In the genomic region with DNA sequence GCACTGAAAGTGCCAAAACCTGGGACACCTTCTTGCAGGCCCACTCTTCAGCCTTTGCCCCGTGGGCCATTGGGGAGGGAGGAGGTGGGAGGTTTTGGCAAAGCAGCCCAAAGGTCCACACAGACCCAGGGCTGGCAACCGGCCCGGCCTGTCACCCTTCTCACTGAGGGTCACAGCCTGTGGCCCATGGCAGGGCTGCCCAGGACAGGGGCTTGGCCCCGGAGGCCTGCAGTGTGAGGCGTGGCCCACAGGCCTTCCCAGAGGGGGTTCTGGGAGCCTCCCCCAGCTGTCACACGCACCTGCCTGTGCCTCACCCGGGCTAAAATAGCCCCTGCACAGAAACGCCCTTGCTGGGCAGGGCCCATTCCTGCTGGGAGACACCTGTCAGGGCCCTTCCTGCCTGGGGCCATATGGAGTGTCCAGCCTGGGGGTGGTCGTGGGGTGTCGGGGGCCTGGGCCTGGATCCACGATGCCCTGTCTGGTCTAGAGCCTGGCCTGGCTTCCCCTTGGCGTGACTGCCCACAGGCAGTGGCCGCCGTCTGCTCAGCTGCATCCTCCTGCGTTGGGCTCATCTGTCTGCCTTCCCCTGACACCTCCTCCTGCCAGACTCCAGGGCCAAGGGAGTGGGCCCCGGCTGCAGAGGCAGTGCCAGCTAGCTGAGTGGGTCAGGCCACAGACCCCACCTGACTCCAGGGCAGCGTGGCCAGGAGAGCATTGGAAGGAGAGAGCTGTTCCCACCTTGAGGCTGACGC, we compare ENCODE assay signal across 25 cellular contexts. TPM values are rescaled to one million over a fixed set of nuclear protein-coding genes. Genes with fewer than 3 reads are reported as not detected.
DNase-seq lines count a peak whose midpoint lies in the region; ATAC-seq and TF ChIP-seq lines count a peak whose summit lies in the region.
"Had no signal": no experiment of that assay in that cellular context is flagged by ENCODE, and none has a peak within 500 bp of the region (broad histone marks: within the 10 kb centered on the region; RNA-seq: fewer than 3 reads in every experiment).

No MANE protein-coding gene starts in this region.

- H3K27ac ChIP-seq in BLaER1 = no peak overlapping the region
- no peak overlapping the region for H3K27ac ChIP-seq in IMR-90 (ENCODE audit: insufficient read depth, low read length)
- H3K27ac ChIP-seq in heart right ventricle = peak overlapping the region in 8 of 10 donors; percentile 25 to 66 (median 53)
- H3K27ac ChIP-seq in lower lobe of right lung = no peak overlapping the region
- H3K27ac ChIP-seq: body of pancreas, C4-2B, tibial artery had no signal

- no peak overlapping the region for H2BK20ac ChIP-seq in IMR-90 (ENCODE audit: low read depth, low read length)

- H4K20me1 ChIP-seq in BLaER1 (peaks cover 100% of the 10 kb centered on the region), IMR-90 (ENCODE audit: insufficient read depth, low read length) (peaks cover 64% of the 10 kb centered on the region)

- POLR2A ChIA-PET in IMR-90 (lab: Charles Lee; ENCODE audit: unreplicated experiment) = no interaction called here

- no peak overlapping the region for H4K91ac ChIP-seq in IMR-90 (ENCODE audit: insufficient read depth, low read depth, low read length)

- H2BK15ac ChIP-seq in IMR-90 (ENCODE audit: low read depth, low read length) = no peak overlapping the region

- no peak overlapping the region for H4K5ac ChIP-seq in IMR-90 (ENCODE audit: low read depth, low read length)

- H3K27me3 ChIP-seq in BLaER1 (no peaks in the 10 kb centered on the region), IMR-90 (ENCODE audit: control insufficient read depth, insufficient read depth, low read length) (no peaks in the 10 kb centered on the region), heart right ventricle (no peaks in the 10 kb centered on the region), lower lobe of right lung (ENCODE audit: low read depth) (no peaks in the 10 kb centered on the region)
- H3K27me3 ChIP-seq: body of pancreas, tibial artery had no signal

- peaks cover 11 to 75% of the 10 kb centered on the region in 2 experiments for H3K79me1 ChIP-seq in IMR-90 (ENCODE audit: low read depth in 1 of 2, low read length in 2 of 2)

- H2BK5ac ChIP-seq in IMR-90 (ENCODE audit: low read depth, low read length, poor library complexity, severe bottlenecking) = no peak overlapping the region

- H3K9me1 ChIP-seq in IMR-90 (ENCODE audit: insufficient read depth, low read length) = peaks cover 9% of the 10 kb centered on the region; the same call in 1 of the 2 replicates

- H3K23ac ChIP-seq in IMR-90 (ENCODE audit: low read depth, low read length) = no peak overlapping the region

- H2AK5ac ChIP-seq in IMR-90 (ENCODE audit: low read depth, low read length) = no peak overlapping the region

- no peak overlapping the region for H2AFZ ChIP-seq in IMR-90 (replicated peaks; ENCODE audit: low read length, poor library complexity)

- H2BK120ac ChIP-seq in IMR-90 (ENCODE audit: low read depth, low read length) = no peak overlapping the region

- CTCF ChIA-PET in IMR-90 (lab: Yijun Ruan, JAX) = no interaction called here

- H3K36me3 ChIP-seq in BLaER1 (peaks cover 22% of the 10 kb centered on the region; the same call in 1 of the 2 replicates), IMR-90 (ENCODE audit: control insufficient read depth, insufficient read depth, low read length) (no peaks in the 10 kb centered on the region), heart right ventricle (no peaks in the 10 kb centered on the region), lower lobe of right lung (no peaks in the 10 kb centered on the region)
- H3K36me3 ChIP-seq: tibial artery had no signal

- H3K9ac ChIP-seq in BLaER1 (peak overlapping the region; percentile 13; the same call in 1 of the 2 replicates), IMR-90 (ENCODE audit: low read depth, low read length) (no peak overlapping the region)

- H3K4me2 ChIP-seq in BLaER1 (peak overlapping the region; percentile 93), IMR-90 (ENCODE audit: low read depth, low read length) (no peak overlapping the region)

- H3K4me1 ChIP-seq in BLaER1 (peaks cover 98% of the 10 kb centered on the region), IMR-90 (ENCODE audit: control insufficient read depth, insufficient read depth, low read length) (peaks cover 5% of the 10 kb centered on the region; the same call in 1 of the 2 replicates), heart right ventricle (peaks cover 36 to 99% (median 78%) of the 10 kb centered on the region in 9 donors), lower lobe of right lung (peaks cover 62% of the 10 kb centered on the region)

- no peak for TF ChIP-seq RAD21 in IMR-90 (IDR thresholded peaks at IDR 0.05; ENCODE audit: low read length)

- TF ChIP-seq CTCF in IMR-90 (conservative IDR thresholded peaks at IDR 0.05; ENCODE audit: low read depth, low read length) (no peak), heart right ventricle (IDR thresholded peaks at IDR 0.05) (no peak), lower lobe of right lung (IDR thresholded peaks at IDR 0.05) (no peak)

- no peak overlapping the region for H3K18ac ChIP-seq in IMR-90 (ENCODE audit: low read depth, low read length)

- ATAC-seq in IMR-90 (ENCODE audit: low read depth) (no peak), heart right ventricle (peak in 3 of 8 donors; percentile 5 to 16 (median 10)), lower lobe of right lung (no peak)
- ATAC-seq: activated CD8-positive, alpha-beta T cell treated with anti-CD3 and anti-CD28 coated beads for 36 hours; body of pancreas had no signal

- H3K14ac ChIP-seq in IMR-90 (replicated peaks; ENCODE audit: low read depth, low read length) = no peak overlapping the region

- 74% methylated on average over 8 of the region's 18 CpGs; no CpG with 5 or more reads in 1 of the 2 experiments for WGBS in IMR-90 (ENCODE audit: extremely low coverage in 2 of 2, insufficient read length in 1 of 2), 2 experiments
- 47 to 56% methylated on average over 18 of the region's 18 CpGs for WGBS in heart right ventricle, 2 donors

- H3K4me3 ChIP-seq in BLaER1 (no peak overlapping the region), IMR-90 (ENCODE audit: insufficient read depth, low read depth, low read length) (no peak overlapping the region), heart right ventricle (no peak overlapping the region), lower lobe of right lung (no peak overlapping the region)
- H3K4me3 ChIP-seq: body of pancreas, tibial artery had no signal

- peak overlapping the region; percentile 3 for H2AK9ac ChIP-seq in IMR-90 (replicated peaks; ENCODE audit: low read depth, low read length, poor library complexity)

- no peak overlapping the region for H3K56ac ChIP-seq in IMR-90 (ENCODE audit: extremely low read depth, insufficient read depth, low read length)

- BruUV-seq in IMR-90 (replicated peaks; lab: Mats Ljungman, UMichigan) = no TSS peak

- H3K4ac ChIP-seq in IMR-90 (ENCODE audit: low read depth, low read length) = no peak overlapping the region

- DNase-seq in IMR-90 (no peak), heart right ventricle (no peak), lower lobe of right lung (peak; percentile 27), DMS79 treated with DMSO at 0.1 percent for 48 hours (lab: John Stamatoyannopoulos, UW) (no peak), GM03348 (ENCODE audit: low spot score) (no peak), NCI-H1436 (lab: John Stamatoyannopoulos, UW) (no peak), NCI-H1105 treated with DMSO at 0.1 percent for 48 hours (lab: John Stamatoyannopoulos, UW) (no peak)
- DNase-seq: activated CD4-positive, CD25-positive, alpha-beta regulatory T cell treated with anti-CD3 and anti-CD28 coated beads, Interleukin-2, amount 50 U/mL, for 72 hours; activated CD8-positive, alpha-beta T cell treated with anti-CD3 and anti-CD28 coated beads for 36 hours; activated effector memory CD4-positive, alpha-beta T cell treated with Interleukin-2 at 50 U/mL for 16 hours; endodermal cell; Karpas-422; mesenchymal stem cell; naive B cell; NCI-H2029 treated with DMSO at 0.1 percent for 48 hours; NCI-H226; NCI-H82; occipital lobe; retina; stimulated activated naive CD4-positive, alpha-beta T cell treated with Interleukin-2 at 50 U/mL for 16 hours; T-cell; tibial artery had no signal

- in situ Hi-C loops in IMR-90 (cut with MboI; ENCODE audit: low sequenced_read_pairs) = no loop called here

- H4K8ac ChIP-seq in IMR-90 (ENCODE audit: low read depth in 2 of 2, low read length in 2 of 2) = no peak overlapping the region

- dilution Hi-C loops in IMR-90 (cut with HindIII; ENCODE audit: low sequenced_read_pairs, unreplicated experiment) = no loop called here

- TF ChIP-seq POLR2A in IMR-90 (IDR thresholded peaks at IDR 0.05; ENCODE audit: low read depth, low read length) = no peak

- intact Hi-C loops in IMR-90 (cut with micrococcal nuclease) (no loop called here), heart right ventricle (cut with DNase I) (no loop called here), lower lobe of right lung (cut with DNase I) (no loop called here)

- H3K9me3 ChIP-seq in BLaER1 (peaks cover 13% of the 10 kb centered on the region), IMR-90 (ENCODE audit: control insufficient read depth, insufficient read depth, low read length) (no peaks in the 10 kb centered on the region; the same call in 1 of the 2 replicates), heart right ventricle (no peaks in the 10 kb centered on the region), lower lobe of right lung (no peaks in the 10 kb centered on the region)
- H3K9me3 ChIP-seq: body of pancreas, tibial artery had no signal

TF ChIP-seq in IMR-90, 13 proteins besides CTCF, POLR2A, EP300 and RAD21 (continues in another document):
- TF ChIP-seq, protein P1, sequence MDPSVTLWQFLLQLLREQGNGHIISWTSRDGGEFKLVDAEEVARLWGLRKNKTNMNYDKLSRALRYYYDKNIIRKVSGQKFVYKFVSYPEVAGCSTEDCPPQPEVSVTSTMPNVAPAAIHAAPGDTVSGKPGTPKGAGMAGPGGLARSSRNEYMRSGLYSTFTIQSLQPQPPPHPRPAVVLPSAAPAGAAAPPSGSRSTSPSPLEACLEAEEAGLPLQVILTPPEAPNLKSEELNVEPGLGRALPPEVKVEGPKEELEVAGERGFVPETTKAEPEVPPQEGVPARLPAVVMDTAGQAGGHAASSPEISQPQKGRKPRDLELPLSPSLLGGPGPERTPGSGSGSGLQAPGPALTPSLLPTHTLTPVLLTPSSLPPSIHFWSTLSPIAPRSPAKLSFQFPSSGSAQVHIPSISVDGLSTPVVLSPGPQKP (IDR thresholded peaks at IDR 0.05; ENCODE audit: borderline replicate concordance, low read depth, low read length) = no peak

RNA-seq across cellular contexts. Expression of a gene that starts 19.2 kb away (rescaled TPM):
- 15.3 and 15.6 TPM in 2 replicates for total RNA-seq in IMR-90 (2012; rRNA removed)
- 32.2 and 35.1 TPM in 2 replicates for polyA plus RNA-seq in IMR-90 (2012; rRNA removed)
- 21.8 and 38.1 TPM in 2 replicates for polyA plus RNA-seq in IMR-90 (2012; cell fraction: cytosol; rRNA removed)
- 145 and 229 TPM in 2 replicates for polyA plus RNA-seq in IMR-90 (2012; cell fraction: nucleus; rRNA removed; ENCODE audit: low replicate concordance)
- total RNA-seq in heart right ventricle = 10 to 100 TPM; 41.8 to 78.9 (median 54.6) TPM
- polyA plus RNA-seq in heart right ventricle = 100 to 1,000 TPM in 1 of 2 donors, 10 to 100 TPM in 1; 42.9 to 123 TPM
- total RNA-seq in lower lobe of right lung = 79.7 TPM

RNA-seq across cellular contexts. Expression of a gene that starts 33.0 kb away (rescaled TPM):
- 12.4 and 13.3 TPM in 2 replicates for total RNA-seq in IMR-90 (2012; rRNA removed)
- polyA plus RNA-seq in IMR-90 (2012; rRNA removed) = 16.4 and 16.7 TPM in 2 replicates
- 13.5 and 19.0 TPM in 2 replicates for polyA plus RNA-seq in IMR-90 (2012; cell fraction: cytosol; rRNA removed)
- polyA plus RNA-seq in IMR-90 (2012; cell fraction: nucleus; rRNA removed; ENCODE audit: low replicate concordance) = 44.2 and 86.6 TPM in 2 replicates
- total RNA-seq in heart right ventricle = 10 to 100 TPM; 12.7 to 18.9 (median 16.2) TPM
- polyA plus RNA-seq in heart right ventricle = 10 to 100 TPM; 12.9 to 30.8 TPM
- 35.7 TPM for total RNA-seq in lower lobe of right lung

Comparison
In these comparisons a context has a peak if more than half of its experiments do, and no peak if none do; other contexts are left out.
1. H3K27ac ChIP-seq: peak in heart right ventricle (8 of 10); none in BLaER1 (single experiment), IMR-90 (single experiment) and lower lobe of right lung (single experiment).